In genomic region chr4:74921490-74921889, GRCh38 we compare ENCODE assay signal across 1 cellular context.
TF ChIP-seq lines count a peak whose summit lies in the region.

No MANE protein-coding gene starts in this region.

TF ChIP-seq in GM12878, 131 proteins besides CTCF, POLR2A, EP300 and RAD21 (continued from another document):
- TF ChIP-seq IRF5 (IDR thresholded peaks at IDR 0.05; ENCODE audit: borderline replicate concordance) (no peak), ZNF384 (IDR thresholded peaks at IDR 0.05; ENCODE audit: borderline replicate concordance, low read depth, low read length) (no peak), ELK1 (IDR thresholded peaks at IDR 0.05; ENCODE audit: low read depth, low read length) (no peak), ATF2 (IDR thresholded peaks at IDR 0.05; ENCODE audit: low read length) (peak; percentile 73), SMAD1 (IDR thresholded peaks at IDR 0.05; ENCODE audit: low read depth, partially characterized antibody) (no peak), BACH1 (IDR thresholded peaks at IDR 0.05; ENCODE audit: borderline replicate concordance) (no peak)
